ENCODE assay signal across 27 cellular contexts in genomic region chr6:169937389-169938261, GRCh38.
"Had no signal": no experiment of that assay in that cellular context is flagged by ENCODE, and none has a peak within 500 bp of the region (broad histone marks: within the 10 kb centered on the region; RNA-seq: fewer than 3 reads in every experiment).

No MANE protein-coding gene starts in this region.

- H3K27ac ChIP-seq: body of pancreas, cardiac muscle cell, foreskin keratinocyte, parathyroid adenoma, thoracic aorta, upper lobe of left lung, WERI-Rb-1 had no signal

- H3K9me3 Mint-ChIP-seq: activated naive CD4-positive, alpha-beta T cell treated with anti-CD3 and anti-CD28 coated beads, Interleukin-2, amount 50 U/mL, for 24 hours; dendritic cell treated with granulocyte-macrophage colony-stimulating factor and Interleukin-4, amounts not matched to agents 40 ng/mL and 50 ng/mL, for 4 days; natural killer cell; T-cell; T-helper 2 cell treated with Interferon-gamma antibody and Interleukin-4, amounts not matched to agents 5 μg/mL and 100 μg/mL, for 36 hours had no signal

- H3K27ac Mint-ChIP-seq: activated CD8-positive, alpha-beta T cell treated with anti-CD3 and anti-CD28 coated beads, Interleukin-2, amount 10 ng/mL, durations not matched to agents 7 days and 5 days; activated naive CD4-positive, alpha-beta T cell treated with anti-CD3 and anti-CD28 coated beads, Interleukin-2, amount 50 U/mL, for 24 hours; dendritic cell treated with granulocyte-macrophage colony-stimulating factor and Interleukin-4, amounts not matched to agents 40 ng/mL and 50 ng/mL, for 4 days; immature natural killer cell; natural killer cell; T-cell; T-helper 2 cell treated with Interferon-gamma antibody and Interleukin-4, amounts not matched to agents 5 μg/mL and 100 μg/mL, for 36 hours had no signal

- H3K27me3 ChIP-seq: body of pancreas, cardiac muscle cell, upper lobe of left lung had no signal

- H3K4me3 Mint-ChIP-seq: activated CD8-positive, alpha-beta T cell treated with anti-CD3 and anti-CD28 coated beads, Interleukin-2, amount 10 ng/mL, durations not matched to agents 7 days and 5 days; activated naive CD4-positive, alpha-beta T cell treated with anti-CD3 and anti-CD28 coated beads, Interleukin-2, amount 50 U/mL, for 24 hours; dendritic cell treated with granulocyte-macrophage colony-stimulating factor and Interleukin-4, amounts not matched to agents 40 ng/mL and 50 ng/mL, for 4 days; immature natural killer cell; natural killer cell; T-cell; T-helper 2 cell treated with Interferon-gamma antibody and Interleukin-4, amounts not matched to agents 5 μg/mL and 100 μg/mL, for 36 hours had no signal

- H3K4me3 ChIP-seq: body of pancreas, cardiac muscle cell, smooth muscle cell, thoracic aorta, upper lobe of left lung had no signal

- H2AFZ ChIP-seq: parathyroid adenoma had no signal

- ATAC-seq: activated CD8-positive, alpha-beta T cell treated with anti-CD3 and anti-CD28 coated beads, Interleukin-2, amount 10 ng/mL, durations not matched to agents 7 days and 5 days; body of pancreas; foreskin keratinocyte; natural killer cell; sciatic nerve; T-cell had no signal

- DNase-seq: activated CD4-positive, alpha-beta T cell treated with anti-CD3 and anti-CD28 coated beads for 1 hour; activated CD4-positive, alpha-beta T cell treated with anti-CD3 and anti-CD28 coated beads, Interleukin-2, amount 50 U/mL, for 1 hour; activated CD8-positive, alpha-beta T cell treated with anti-CD3 and anti-CD28 coated beads, Interleukin-2, amount 10 ng/mL, durations not matched to agents 7 days and 5 days; activated gamma-delta T cell treated with Interleukin-2 at 50 U/mL for 16 hours; activated T-cell treated with anti-CD3 and anti-CD28 coated beads, Interleukin-2, amount 50 U/mL, for 1 hour; anterior cingulate cortex; body of pancreas; effector CD8-positive, alpha-beta T cell; erythroblast; foreskin keratinocyte; immature natural killer cell; kidney glomerular epithelial cell; midbrain; natural killer cell; stimulated activated CD4-positive, alpha-beta T cell treated with anti-CD3 and anti-CD28 coated beads, Interleukin-4, amount 100 ng/mL, for 1 hour; stimulated activated naive CD4-positive, alpha-beta T cell treated with Interleukin-2 at 50 U/mL for 16 hours; T-cell; WERI-Rb-1 had no signal

- H3K36me3 Mint-ChIP-seq: immature natural killer cell, natural killer cell, T-cell had no signal

- H3K79me2 ChIP-seq: parathyroid adenoma had no signal

- H3K4me2 ChIP-seq: smooth muscle cell had no signal

- H3K4me1 Mint-ChIP-seq: activated naive CD4-positive, alpha-beta T cell treated with anti-CD3 and anti-CD28 coated beads, Interleukin-2, amount 50 U/mL, for 24 hours; immature natural killer cell; natural killer cell; T-cell had no signal

- H3K4me1 ChIP-seq: foreskin keratinocyte, parathyroid adenoma had no signal

- H3K36me3 ChIP-seq: cardiac muscle cell, thoracic aorta, upper lobe of left lung, WERI-Rb-1 had no signal
